ENCODE assay signal across 10 cellular contexts in genomic region chr2:9262671-9263171, GRCh38. TPM values are rescaled to one million over a fixed set of nuclear protein-coding genes. Genes with fewer than 3 reads are reported as not detected.
A peak's percentile ranks its signal among the peaks of the same experiment; 100 is the strongest.
DNase-seq lines count a peak whose midpoint lies in the region; ATAC-seq, FAIRE-seq and TF ChIP-seq lines count a peak whose summit lies in the region.
"Had no signal": no experiment of that assay in that cellular context is flagged by ENCODE, and none has a peak within 500 bp of the region (broad histone marks: within the 10 kb centered on the region; RNA-seq: fewer than 3 reads in every experiment).

No MANE protein-coding gene starts in this region.

- no peak overlapping the region for H2AFZ ChIP-seq in astrocyte (ENCODE audit: low read depth, low read length)

- peaks cover 3% of the 10 kb centered on the region for H3K36me3 Mint-ChIP-seq in astrocyte (ENCODE audit: low read depth, unreplicated experiment)
- no peaks in the 10 kb centered on the region for H3K36me3 Mint-ChIP-seq in nephron (ENCODE audit: low read depth)
- H3K36me3 Mint-ChIP-seq in activated CD4-positive, alpha-beta memory T cell treated with anti-CD3 and anti-CD28 coated beads, Interleukin-2, amount 10 ng/mL, durations not matched to agents 7 days and 5 days (ENCODE audit: low read depth) = no peaks in the 10 kb centered on the region

- DNase-seq in astrocyte (ENCODE audit: low read depth) = no peak
- DNase-seq in globus pallidus (ENCODE audit: low spot score) = peak; percentile 65
- no peak for DNase-seq in upper lobe of right lung
- no peak for DNase-seq in activated CD4-positive, alpha-beta memory T cell treated with anti-CD3 and anti-CD28 coated beads, Interleukin-2, amount 10 ng/mL, durations not matched to agents 7 days and 5 days
- no peak for DNase-seq in HuH-7 (ENCODE audit: low spot score)
- DNase-seq: activated naive CD4-positive, alpha-beta T cell treated with anti-CD3 and anti-CD28 coated beads for 36 hours; GOT3; NCI-H1105 treated with DMSO at 0.1 percent for 48 hours had no signal

- H3K9me3 Mint-ChIP-seq in astrocyte (ENCODE audit: unreplicated experiment) = no peaks in the 10 kb centered on the region
- no peaks in the 10 kb centered on the region for H3K9me3 Mint-ChIP-seq in nephron
- H3K9me3 Mint-ChIP-seq in activated CD4-positive, alpha-beta memory T cell treated with anti-CD3 and anti-CD28 coated beads, Interleukin-2, amount 10 ng/mL, durations not matched to agents 7 days and 5 days = no peaks in the 10 kb centered on the region
- H3K9me3 Mint-ChIP-seq: activated naive CD4-positive, alpha-beta T cell treated with anti-CD3 and anti-CD28 coated beads for 36 hours had no signal

- POLR2A ChIA-PET in activated CD4-positive, alpha-beta memory T cell treated with anti-CD3 and anti-CD28 coated beads, Interleukin-2, amount 10 ng/mL, durations not matched to agents 7 days and 5 days (lab: Charles Lee) = no interaction called here

- H3K36me3 ChIP-seq in astrocyte (ENCODE audit: insufficient read depth, low read length) (no peaks in the 10 kb centered on the region), upper lobe of right lung (no peaks in the 10 kb centered on the region)

- H3K4me1 ChIP-seq in astrocyte (ENCODE audit: insufficient read depth, low read length) (peaks cover 37% of the 10 kb centered on the region), upper lobe of right lung (peaks cover 55% of the 10 kb centered on the region)

- ATAC-seq in upper lobe of right lung = peak; percentile 40
- ATAC-seq in HG03095 (IDR thresholded peaks at IDR 0.05; ENCODE audit: unreplicated experiment) = no peak

- no peak for FAIRE-seq in astrocyte (lab: Jason Lieb, UNC)

- H3K4me1 Mint-ChIP-seq in astrocyte (ENCODE audit: low read depth, unreplicated experiment) = peaks cover 69% of the 10 kb centered on the region
- H3K4me1 Mint-ChIP-seq in nephron = peaks cover 74% of the 10 kb centered on the region
- no peaks in the 10 kb centered on the region for H3K4me1 Mint-ChIP-seq in activated CD4-positive, alpha-beta memory T cell treated with anti-CD3 and anti-CD28 coated beads, Interleukin-2, amount 10 ng/mL, durations not matched to agents 7 days and 5 days

- peak overlapping the region; percentile 52 for H3K27ac ChIP-seq in astrocyte (ENCODE audit: low read depth, low read length)
- peak overlapping the region; percentile 84 for H3K27ac ChIP-seq in upper lobe of right lung

- H3K4me3 ChIP-seq in astrocyte (ENCODE audit: insufficient read depth, low read depth, low read length) (no peak overlapping the region), upper lobe of right lung (no peak overlapping the region)

- TF ChIP-seq CTCF in astrocyte (IDR thresholded peaks at IDR 0.05; ENCODE audit: insufficient read depth, low read depth, low read length) (no peak), nephron (IDR thresholded peaks at IDR 0.05; ENCODE audit: unreplicated experiment in 3 of 3) (no peak), upper lobe of right lung (IDR thresholded peaks at IDR 0.05) (no peak)

- peaks cover 67% of the 10 kb centered on the region for H4K20me1 ChIP-seq in astrocyte (ENCODE audit: insufficient read depth, low read length)

- H3K27me3 ChIP-seq in astrocyte (ENCODE audit: insufficient read depth, low read length) = no peaks in the 10 kb centered on the region
- H3K27me3 ChIP-seq in upper lobe of right lung = no peaks in the 10 kb centered on the region

- peak overlapping the region; percentile 53 for H3K4me2 ChIP-seq in astrocyte (ENCODE audit: low read length)

- H3K9ac ChIP-seq in astrocyte (ENCODE audit: low read length) = peak overlapping the region; percentile 60

- H3K79me2 ChIP-seq in astrocyte (ENCODE audit: insufficient read depth, low read length) = peaks cover 97% of the 10 kb centered on the region

- H3K4me3 Mint-ChIP-seq in astrocyte (ENCODE audit: unreplicated experiment) (peak overlapping the region; percentile 16), nephron (no peak overlapping the region)
- H3K4me3 Mint-ChIP-seq in activated CD4-positive, alpha-beta memory T cell treated with anti-CD3 and anti-CD28 coated beads, Interleukin-2, amount 10 ng/mL, durations not matched to agents 7 days and 5 days = no peak overlapping the region
- H3K4me3 Mint-ChIP-seq: activated naive CD4-positive, alpha-beta T cell treated with anti-CD3 and anti-CD28 coated beads for 36 hours had no signal

- intact Hi-C loops in upper lobe of right lung (cut with DNase I) = no loop called here

- CTCF ChIA-PET in activated CD4-positive, alpha-beta memory T cell treated with anti-CD3 and anti-CD28 coated beads, Interleukin-2, amount 10 ng/mL, durations not matched to agents 7 days and 5 days (lab: Charles Lee) = no interaction called here

- H3K27me3 Mint-ChIP-seq in astrocyte (ENCODE audit: low read depth, unreplicated experiment) (no peaks in the 10 kb centered on the region), nephron (ENCODE audit: low read depth) (no peaks in the 10 kb centered on the region)
- H3K27me3 Mint-ChIP-seq in activated CD4-positive, alpha-beta memory T cell treated with anti-CD3 and anti-CD28 coated beads, Interleukin-2, amount 10 ng/mL, durations not matched to agents 7 days and 5 days = peaks cover 5% of the 10 kb centered on the region

- H3K9me3 ChIP-seq in astrocyte (ENCODE audit: insufficient read depth, low read depth, low read length) (no peaks in the 10 kb centered on the region), upper lobe of right lung (no peaks in the 10 kb centered on the region)

- H3K27ac Mint-ChIP-seq in astrocyte (ENCODE audit: unreplicated experiment) (peak overlapping the region; percentile 66), nephron (peak overlapping the region; percentile 91 to 96 (median 95))
- H3K27ac Mint-ChIP-seq in activated CD4-positive, alpha-beta memory T cell treated with anti-CD3 and anti-CD28 coated beads, Interleukin-2, amount 10 ng/mL, durations not matched to agents 7 days and 5 days = no peak overlapping the region
- H3K27ac Mint-ChIP-seq: activated naive CD4-positive, alpha-beta T cell treated with anti-CD3 and anti-CD28 coated beads for 36 hours had no signal

RNA-seq across cellular contexts. Expression of gene ASAP2, which starts 56.1 kb away (rescaled TPM):
- total RNA-seq in astrocyte (47.2 and 62.6 TPM in 2 replicates), upper lobe of right lung (30.9 TPM)
- total RNA-seq in activated CD4-positive, alpha-beta memory T cell treated with anti-CD3 and anti-CD28 coated beads, Interleukin-2, amount 10 ng/mL, durations not matched to agents 7 days and 5 days = under 1 TPM; 0.25 to 0.71 TPM

Comparison
In these comparisons a context has a peak if more than half of its experiments do, and no peak if none do; other contexts are left out.
1. RNA of gene ASAP2, which starts 56.1 kb away (total RNA-seq): 47.2 to 62.6 TPM in astrocyte and 30.9 TPM in upper lobe of right lung (single experiment); 0.25 to 0.71 TPM in activated CD4-positive, alpha-beta memory T cell treated with anti-CD3 and anti-CD28 coated beads, Interleukin-2, amount 10 ng/mL, durations not matched to agents 7 days and 5 days; every median in the first group is over 10 times any median in the second.